In the genomic region with DNA sequence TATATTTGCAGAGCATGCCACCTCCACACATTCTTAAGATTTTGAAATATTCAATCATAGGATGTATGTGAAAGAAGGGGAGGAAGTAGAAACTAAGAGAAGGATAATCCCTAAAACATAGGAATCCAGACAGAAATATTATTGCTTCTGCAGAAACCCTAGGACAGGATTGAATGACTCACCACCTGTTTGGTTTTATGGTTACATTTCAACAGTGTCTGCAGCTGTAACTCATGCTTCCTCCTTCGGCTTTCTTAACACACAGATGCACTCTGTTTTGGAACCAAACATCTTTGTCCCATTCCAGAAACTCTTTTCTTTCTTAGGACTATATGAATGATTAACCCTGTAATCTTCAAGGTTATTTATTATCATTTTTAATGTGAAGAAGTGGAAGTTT, we compare ENCODE assay signal across 21 cellular contexts. TPM values are rescaled to one million over a fixed set of nuclear protein-coding genes. Genes with fewer than 3 reads are reported as not detected.
DNase-seq lines count a peak whose midpoint lies in the region; ATAC-seq and TF ChIP-seq lines count a peak whose summit lies in the region.
"Had no signal": no experiment of that assay in that cellular context is flagged by ENCODE, and none has a peak within 500 bp of the region (broad histone marks: within the 10 kb centered on the region; RNA-seq: fewer than 3 reads in every experiment).

No MANE protein-coding gene starts in this region.

- TF ChIP-seq POLR2A in suprapubic skin (IDR thresholded peaks at IDR 0.05): no peak

- H3K36me3 ChIP-seq in HEK293 (ENCODE audit: control insufficient read depth in 2 of 2, insufficient read depth in 1 of 2, low read length in 2 of 2) (no peaks in the 10 kb centered on the region), suprapubic skin (no peaks in the 10 kb centered on the region)
- H3K36me3 ChIP-seq: adrenal gland, colonic mucosa, thoracic aorta had no signal

- ATAC-seq in GM21737 (IDR thresholded peaks at IDR 0.05; ENCODE audit: unreplicated experiment): no peak
- ATAC-seq: GM12878 had no signal

- H3K9me3 ChIP-seq in HEK293 (ENCODE audit: control insufficient read depth, insufficient read depth, low read depth, low read length): no peaks in the 10 kb centered on the region
- no peaks in the 10 kb centered on the region for H3K9me3 ChIP-seq in suprapubic skin
- H3K9me3 ChIP-seq: adrenal gland, colonic mucosa, thoracic aorta had no signal

- H3K27me3 ChIP-seq in suprapubic skin: no peaks in the 10 kb centered on the region
- H3K27me3 ChIP-seq: adrenal gland, colonic mucosa had no signal

- H3K4me1 ChIP-seq in HEK293 (ENCODE audit: control insufficient read depth, insufficient read depth, low read length) (no peaks in the 10 kb centered on the region), suprapubic skin (no peaks in the 10 kb centered on the region)
- H3K4me1 ChIP-seq: adrenal gland, colonic mucosa, parathyroid adenoma had no signal

- WGBS in suprapubic skin: 43% methylated on average over 1 of the region's 1 CpG

- TF ChIP-seq CTCF in AG09309 (IDR thresholded peaks at IDR 0.05; ENCODE audit: control insufficient read depth, insufficient read depth, low read depth, low read length, missing control alignments) (no peak), HEK293 (tag by site-specific recombination; IDR thresholded peaks at IDR 0.05) (no peak), suprapubic skin (IDR thresholded peaks at IDR 0.05) (no peak)

- DNase-seq in AG09309 (ENCODE audit: low read depth): peak; percentile 31
- peak; percentile 9 for DNase-seq in RPMI7951 (ENCODE audit: low read depth)
- peak; percentile 51 for DNase-seq in hepatic stellate cell (ENCODE audit: low spot score)
- no peak for DNase-seq in GM03348 (ENCODE audit: low spot score)
- no peak for DNase-seq in suprapubic skin (ENCODE audit: low spot score in 2 of 2)
- DNase-seq in COR-L47 (lab: John Stamatoyannopoulos, UW): no peak
- DNase-seq: activated CD4-positive, alpha-beta T cell treated with anti-CD3 and anti-CD28 coated beads for 48 hours; activated T-cell treated with anti-CD3 and anti-CD28 coated beads, Interleukin-2, amount 50 U/mL, for 1 hour; adrenal gland; colonic mucosa; DMS153; immature natural killer cell; midbrain; NCI-H187 treated with DMSO at 0.1 percent for 48 hours; Right ventricle myocardium superior; T1000 had no signal

- H3K4me3 ChIP-seq in AG09309 (ENCODE audit: control insufficient read depth, low read depth, low read length): no peak overlapping the region
- no peak overlapping the region for H3K4me3 ChIP-seq in HEK293 (ENCODE audit: low read depth, low read length)
- H3K4me3 ChIP-seq in suprapubic skin: no peak overlapping the region
- H3K4me3 ChIP-seq: adrenal gland, colonic mucosa, GM12878, thoracic aorta had no signal

- POLR2A ChIA-PET in HEK293 (lab: Yijun Ruan, JAX): no interaction called here

- no peak for TF ChIP-seq EP300 in suprapubic skin (IDR thresholded peaks at IDR 0.05)

- H3K27ac ChIP-seq in HEK293 (ENCODE audit: extremely low read depth, low read depth, low read length): no peak overlapping the region
- no peak overlapping the region for H3K27ac ChIP-seq in suprapubic skin
- H3K27ac ChIP-seq: adrenal gland, colonic mucosa, parathyroid adenoma, thoracic aorta had no signal

- CTCF ChIA-PET in HEK293 (lab: Yijun Ruan, JAX): interaction anchor here (1.6 kb wide), 1 partner anchor 18 kb away, joined by 3 read pairs; no protein-coding TSS in a partner anchor

TF ChIP-seq in HEK293, 187 proteins besides CTCF, POLR2A, EP300 and RAD21:
- TF ChIP-seq ZNF350 (tag by site-specific recombination; IDR thresholded peaks at IDR 0.05) (no peak), ZNF660 (tag by site-specific recombination; IDR thresholded peaks at IDR 0.05) (peak; percentile 55; the same call in 1 of the 2 replicates), SCRT1 (tag by site-specific recombination; IDR thresholded peaks at IDR 0.05; ENCODE audit: borderline replicate concordance) (peak; percentile 69; the same call in 1 of the 2 replicates), SCRT2 (tag by site-specific recombination; IDR thresholded peaks at IDR 0.05) (peak; percentile 99), TRIM28 (IDR thresholded peaks at IDR 0.05; ENCODE audit: borderline replicate concordance, low read length) (no peak), IKZF3 (tag by site-specific recombination; IDR thresholded peaks at IDR 0.05) (no peak), ZNF621 (tag by site-specific recombination; IDR thresholded peaks at IDR 0.05) (no peak), GLI4 (tag by site-specific recombination; IDR thresholded peaks at IDR 0.05) (no peak), ZBTB48 (tag by site-specific recombination; IDR thresholded peaks at IDR 0.05) (no peak)
TF ChIP-seq in HEK293: peak in this region for 3.

RNA-seq across cellular contexts. Expression of gene RGS7, which starts 20.7 kb away (rescaled TPM):
- not detected in 2 replicates for total RNA-seq in RPMI7951 (2014; rRNA removed; shearing (Covaris generic))
- not detected for total RNA-seq in suprapubic skin
- total RNA-seq: GM12878, Right ventricle myocardium superior, thoracic aorta had no signal

Comparison
In these comparisons a context has a peak if more than half of its experiments do, and no peak if none do; other contexts are left out.
1. DNase-seq: peak in AG09309 (single experiment), RPMI7951 (single experiment) and hepatic stellate cell (single experiment); none in GM03348 (single experiment), suprapubic skin (0 of 2) and COR-L47 (single experiment).